Comparison of ENCODE assay signal across 1 cellular context in the genomic region with DNA sequence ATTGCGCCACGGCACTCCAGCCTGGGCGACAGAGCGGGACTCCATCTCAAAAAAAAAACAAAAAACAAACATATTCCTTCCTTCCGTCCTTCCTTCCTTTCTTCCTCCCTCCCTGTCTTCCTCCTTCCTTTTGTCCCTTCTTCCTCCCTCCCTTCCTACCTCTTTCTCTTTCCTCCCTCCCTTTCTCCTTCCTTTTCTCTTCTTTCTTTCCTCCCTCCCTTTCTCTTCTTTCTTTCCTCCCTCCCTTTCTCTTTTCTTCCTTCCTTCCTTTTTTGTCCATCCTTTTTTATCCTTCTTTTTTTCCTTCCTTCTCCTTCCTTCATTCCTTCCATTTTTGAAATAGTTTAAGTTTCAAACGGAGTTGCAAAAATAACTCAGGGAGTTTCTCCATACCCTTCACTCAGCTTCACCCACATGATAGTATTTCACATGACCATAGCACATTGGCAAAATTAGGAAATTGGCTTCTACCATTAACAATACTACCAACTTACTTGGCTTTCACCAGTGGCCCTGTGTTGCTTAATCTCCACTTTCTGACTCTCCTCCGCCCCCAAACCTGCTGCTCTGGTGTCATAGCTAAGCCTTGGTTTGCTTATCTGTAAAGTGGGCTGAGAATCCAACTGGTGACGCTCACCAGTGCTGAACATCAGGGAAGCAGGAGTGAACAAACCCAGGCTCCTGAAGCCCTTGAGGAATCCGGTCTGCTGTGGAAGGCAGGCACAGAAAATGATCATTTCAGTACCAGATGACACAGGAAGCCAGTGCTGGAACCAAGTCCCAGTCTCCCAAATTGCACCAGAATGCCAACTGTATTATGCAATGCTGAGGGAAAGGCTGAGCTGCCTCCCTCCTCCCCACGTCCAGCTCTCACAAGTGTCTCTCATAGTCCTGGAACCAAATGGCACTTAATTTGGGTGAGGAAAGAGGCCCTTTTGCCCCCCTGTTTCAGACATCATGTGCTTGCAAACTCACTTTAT.
TF ChIP-seq lines count a peak whose summit lies in the region.

No MANE protein-coding gene starts in this region.

TF ChIP-seq in liver, 16 proteins besides CTCF, POLR2A, EP300 and RAD21:
- peak; percentile 51 for TF ChIP-seq SP1 (IDR thresholded peaks at IDR 0.05)
- TF ChIP-seq, protein P1, sequence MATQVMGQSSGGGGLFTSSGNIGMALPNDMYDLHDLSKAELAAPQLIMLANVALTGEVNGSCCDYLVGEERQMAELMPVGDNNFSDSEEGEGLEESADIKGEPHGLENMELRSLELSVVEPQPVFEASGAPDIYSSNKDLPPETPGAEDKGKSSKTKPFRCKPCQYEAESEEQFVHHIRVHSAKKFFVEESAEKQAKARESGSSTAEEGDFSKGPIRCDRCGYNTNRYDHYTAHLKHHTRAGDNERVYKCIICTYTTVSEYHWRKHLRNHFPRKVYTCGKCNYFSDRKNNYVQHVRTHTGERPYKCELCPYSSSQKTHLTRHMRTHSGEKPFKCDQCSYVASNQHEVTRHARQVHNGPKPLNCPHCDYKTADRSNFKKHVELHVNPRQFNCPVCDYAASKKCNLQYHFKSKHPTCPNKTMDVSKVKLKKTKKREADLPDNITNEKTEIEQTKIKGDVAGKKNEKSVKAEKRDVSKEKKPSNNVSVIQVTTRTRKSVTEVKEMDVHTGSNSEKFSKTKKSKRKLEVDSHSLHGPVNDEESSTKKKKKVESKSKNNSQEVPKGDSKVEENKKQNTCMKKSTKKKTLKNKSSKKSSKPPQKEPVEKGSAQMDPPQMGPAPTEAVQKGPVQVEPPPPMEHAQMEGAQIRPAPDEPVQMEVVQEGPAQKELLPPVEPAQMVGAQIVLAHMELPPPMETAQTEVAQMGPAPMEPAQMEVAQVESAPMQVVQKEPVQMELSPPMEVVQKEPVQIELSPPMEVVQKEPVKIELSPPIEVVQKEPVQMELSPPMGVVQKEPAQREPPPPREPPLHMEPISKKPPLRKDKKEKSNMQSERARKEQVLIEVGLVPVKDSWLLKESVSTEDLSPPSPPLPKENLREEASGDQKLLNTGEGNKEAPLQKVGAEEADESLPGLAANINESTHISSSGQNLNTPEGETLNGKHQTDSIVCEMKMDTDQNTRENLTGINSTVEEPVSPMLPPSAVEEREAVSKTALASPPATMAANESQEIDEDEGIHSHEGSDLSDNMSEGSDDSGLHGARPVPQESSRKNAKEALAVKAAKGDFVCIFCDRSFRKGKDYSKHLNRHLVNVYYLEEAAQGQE (IDR thresholded peaks at IDR 0.05), result peak; percentile 50
- peak; percentile 32 to 49 for TF ChIP-seq HNF4A (conservative IDR thresholded peaks at IDR 0.05)
- peak; percentile 19 for TF ChIP-seq ZBTB33 (IDR thresholded peaks at IDR 0.05)
- no peak for TF ChIP-seq GABPA (IDR thresholded peaks at IDR 0.05 in 1 of 2, conservative IDR thresholded peaks at IDR 0.05 in 1 of 2)
- peak; percentile 47 to 64 for TF ChIP-seq RXRA (IDR thresholded peaks at IDR 0.05)
- peak; percentile 51 for TF ChIP-seq MAX (IDR thresholded peaks at IDR 0.05)
- peak in 1 of 2 donors; percentile 33 for TF ChIP-seq JUND (IDR thresholded peaks at IDR 0.05)
- no peak for TF ChIP-seq NR2F2 (IDR thresholded peaks at IDR 0.05)
- no peak for TF ChIP-seq ATF3 (IDR thresholded peaks at IDR 0.05)
- TF ChIP-seq TAF1 (conservative IDR thresholded peaks at IDR 0.05), result no peak
- TF ChIP-seq YY1 (IDR thresholded peaks at IDR 0.05), result peak; percentile 33
- peak; percentile 5 for TF ChIP-seq HNF4G (IDR thresholded peaks at IDR 0.05)
